Comparison of ENCODE assay signal across 21 cellular contexts in genomic region chr16:75908301-75908700, GRCh38.
"Had no signal": no experiment of that assay in that cellular context is flagged by ENCODE, and none has a peak within 500 bp of the region (broad histone marks: within the 10 kb centered on the region; RNA-seq: fewer than 3 reads in every experiment).

No MANE protein-coding gene starts in this region.

- H3K4me3 Mint-ChIP-seq: endodermal cell; natural killer cell treated with Interleukin-12 subunit alpha and Interleukin-12 subunit beta and Interleukin-15 and Interleukin-18, amount 100 ng/mL, for 72 hours; neural progenitor cell had no signal

- H3K36me3 ChIP-seq: heart left ventricle, neural progenitor cell, ovary, upper lobe of right lung, vagina had no signal

- H3K27ac Mint-ChIP-seq: endodermal cell; natural killer cell treated with Interleukin-12 subunit alpha and Interleukin-12 subunit beta and Interleukin-15 and Interleukin-18, amount 100 ng/mL, for 72 hours; neural progenitor cell had no signal

- H3K4me1 ChIP-seq: foreskin keratinocyte, heart left ventricle, neural progenitor cell, upper lobe of right lung, vagina had no signal

- H3K27me3 ChIP-seq: foreskin keratinocyte, heart left ventricle, neural progenitor cell, ovary, upper lobe of right lung, vagina had no signal

- DNase-seq: dermis blood vessel endothelial cell; endodermal cell; erythroblast; foreskin keratinocyte; heart left ventricle; hippocampal formation; left colon; left ventricle myocardium superior; mesenchymal stem cell; midbrain; nucleus accumbens; ovary; right cardiac atrium; stimulated activated CD4-positive, alpha-beta T cell treated with anti-CD3 and anti-CD28 coated beads, Interleukin-2, amount 100 ng/mL, for 48 hours; stimulated activated naive CD4-positive, alpha-beta T cell treated with Interleukin-2 at 50 U/mL for 16 hours; upper lobe of right lung had no signal

- H3K4me3 ChIP-seq: heart left ventricle, lung, neural progenitor cell, ovary, smooth muscle cell, upper lobe of right lung, vagina had no signal

- ATAC-seq: foreskin keratinocyte; heart left ventricle; left colon; left ventricle myocardium superior; natural killer cell treated with Interleukin-12 subunit alpha and Interleukin-12 subunit beta and Interleukin-15 and Interleukin-18, amount 100 ng/mL, for 72 hours; right cardiac atrium; upper lobe of right lung had no signal

- H3K27me3 Mint-ChIP-seq: natural killer cell treated with Interleukin-12 subunit alpha and Interleukin-12 subunit beta and Interleukin-15 and Interleukin-18, amount 100 ng/mL, for 72 hours had no signal

- H3K27ac ChIP-seq: foreskin keratinocyte, heart left ventricle, neural progenitor cell, ovary, upper lobe of right lung, vagina had no signal

- H3K36me3 Mint-ChIP-seq: natural killer cell treated with Interleukin-12 subunit alpha and Interleukin-12 subunit beta and Interleukin-15 and Interleukin-18, amount 100 ng/mL, for 72 hours; neural progenitor cell had no signal

- H3K9me3 Mint-ChIP-seq: endodermal cell; natural killer cell treated with Interleukin-12 subunit alpha and Interleukin-12 subunit beta and Interleukin-15 and Interleukin-18, amount 100 ng/mL, for 72 hours; neural progenitor cell had no signal

- H3K9me3 ChIP-seq: heart left ventricle, ovary, upper lobe of right lung, vagina had no signal
